ENCODE assay signal across 27 cellular contexts in the genomic region with DNA sequence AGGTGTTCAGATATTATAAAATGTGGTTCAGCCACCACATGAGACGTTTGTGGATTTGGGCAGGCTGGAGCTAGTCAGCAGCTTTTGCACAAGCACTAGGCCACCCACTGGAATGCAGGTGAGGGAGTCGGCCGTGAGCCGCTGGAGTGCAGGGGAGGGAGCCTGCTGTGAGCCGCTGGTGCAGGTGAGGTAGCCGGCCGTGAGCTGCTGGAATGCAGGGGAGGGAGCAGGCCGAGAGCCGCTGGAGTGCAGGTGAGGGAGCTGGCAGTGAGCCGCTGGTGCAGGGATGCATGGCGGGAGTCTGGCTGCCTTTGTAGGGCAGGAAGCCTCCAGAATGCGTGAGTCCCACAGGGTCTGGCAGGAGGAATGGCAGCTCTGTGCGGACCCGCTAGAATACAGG.
"Had no signal": no experiment of that assay in that cellular context is flagged by ENCODE, and none has a peak within 500 bp of the region (broad histone marks: within the 10 kb centered on the region; RNA-seq: fewer than 3 reads in every experiment).

No MANE protein-coding gene starts in this region.

- H3K27ac Mint-ChIP-seq: immature natural killer cell, mesothelial cell of epicardium, naive B cell had no signal

- H3K27ac ChIP-seq: coronary artery, dorsolateral prefrontal cortex, epithelial cell of prostate, esophagus squamous epithelium, gastrocnemius medialis, heart right ventricle, left lung, lower lobe of right lung had no signal

- H3K4me1 Mint-ChIP-seq: immature natural killer cell, mesothelial cell of epicardium, naive B cell had no signal

- ATAC-seq: esophagus mucosa, gastrocnemius medialis, heart right ventricle, left lung, left ventricle myocardium superior, lower lobe of right lung, mucosa of descending colon had no signal

- H3K4me3 ChIP-seq: coronary artery, dorsolateral prefrontal cortex, esophagus squamous epithelium, gastrocnemius medialis, heart right ventricle, left lung, lower lobe of right lung, mucosa of descending colon had no signal

- H3K27me3 Mint-ChIP-seq: naive B cell had no signal

- H3K9me3 ChIP-seq: esophagus squamous epithelium, gastrocnemius medialis, lower lobe of right lung had no signal

- H3K36me3 Mint-ChIP-seq: mesothelial cell of epicardium, naive B cell had no signal

- H3K27me3 ChIP-seq: esophagus squamous epithelium, gastrocnemius medialis, heart right ventricle, left lung had no signal

- H3K4me1 ChIP-seq: esophagus squamous epithelium, gastrocnemius medialis, heart right ventricle, left lung, lower lobe of right lung had no signal

- H3K36me3 ChIP-seq: esophagus squamous epithelium, gastrocnemius medialis, heart right ventricle, left lung, lower lobe of right lung had no signal

- H3K4me3 Mint-ChIP-seq: immature natural killer cell, mesothelial cell of epicardium had no signal

- DNase-seq: dermis blood vessel endothelial cell; dorsolateral prefrontal cortex; effector CD4-positive, alpha-beta T cell; effector memory CD4-positive, alpha-beta T cell; erythroblast; esophagus squamous epithelium; foreskin fibroblast; foreskin melanocyte; gastrocnemius medialis; glutamatergic neuron; head of caudate nucleus; heart right ventricle; hippocampal formation; immature natural killer cell; islet precursor cell; kidney; kidney glomerular epithelial cell; left lung; left ventricle myocardium superior; lower lobe of right lung; mesenchymal stem cell; mucosa of descending colon; naive B cell had no signal
